In the genomic region with DNA sequence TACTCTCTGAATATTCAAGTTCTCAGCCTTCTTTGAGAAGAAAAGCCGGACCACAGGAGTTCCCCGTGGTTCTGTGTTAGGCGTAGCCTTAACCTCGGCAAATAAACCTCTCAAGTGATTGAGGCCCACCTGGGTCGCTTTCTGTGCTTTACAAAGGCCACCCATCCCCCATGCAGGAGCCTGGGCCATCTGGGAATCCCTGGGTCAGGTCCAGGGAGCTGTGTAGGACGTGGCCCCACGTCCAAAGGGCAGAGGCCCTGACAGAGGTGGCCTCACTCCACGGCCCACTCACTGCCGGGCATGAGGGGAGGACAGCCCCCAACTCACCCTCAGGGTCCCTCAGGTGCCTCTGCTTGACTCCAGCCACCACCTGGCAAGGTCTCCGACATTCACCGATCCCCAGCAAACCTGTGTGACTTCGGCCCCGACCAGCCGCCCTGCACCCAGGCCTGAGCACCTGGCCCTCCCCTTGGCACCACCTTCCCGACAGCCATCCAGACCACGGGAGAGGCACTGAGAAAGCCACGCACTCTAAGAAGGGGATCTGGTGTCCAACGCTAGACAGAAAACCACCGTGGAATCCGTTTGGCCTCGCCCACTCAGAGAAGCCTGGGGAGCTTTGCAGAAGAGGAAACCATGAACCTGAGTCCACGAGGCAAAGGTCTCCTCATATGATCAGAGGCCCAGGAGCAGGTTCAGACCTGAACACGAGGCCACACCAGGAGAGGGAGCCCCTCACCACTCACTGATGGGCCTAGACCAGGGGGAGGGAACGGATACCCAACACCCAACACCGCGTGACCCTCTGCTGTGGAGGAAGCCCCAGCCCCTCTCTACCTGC, we compare ENCODE assay signal across 1 cellular context.
TF ChIP-seq lines count a peak whose summit lies in the region.

No MANE protein-coding gene starts in this region.

TF ChIP-seq in HepG2, 621 proteins besides CTCF, POLR2A, EP300 and RAD21 (continued from another document and continues in another):
- TF ChIP-seq ZNF530 (CRISPR knock-in tag; IDR thresholded peaks at IDR 0.05; ENCODE audit: low read depth) = no peak
- TF ChIP-seq ZEB1 (IDR thresholded peaks at IDR 0.05; ENCODE audit: insufficient replicate concordance, low read depth) = no peak
- no peak for TF ChIP-seq FOSL1 (CRISPR knock-in tag; IDR thresholded peaks at IDR 0.05; ENCODE audit: borderline replicate concordance)
- peak; percentile 93; the same call in 1 of the 2 replicates for TF ChIP-seq ZBED4 (CRISPR knock-in tag; IDR thresholded peaks at IDR 0.05; ENCODE audit: borderline replicate concordance)
- peak; percentile 87; the same call in 1 of the 2 replicates for TF ChIP-seq ZNF891 (CRISPR knock-in tag; IDR thresholded peaks at IDR 0.05)
- TF ChIP-seq ARHGAP35 (CRISPR knock-in tag; IDR thresholded peaks at IDR 0.05; ENCODE audit: borderline replicate concordance) = no peak
- TF ChIP-seq ZNF83 (CRISPR knock-in tag; IDR thresholded peaks at IDR 0.05; ENCODE audit: borderline replicate concordance) = peak; percentile 77; the same call in 1 of the 2 replicates
- TF ChIP-seq, protein P1, sequence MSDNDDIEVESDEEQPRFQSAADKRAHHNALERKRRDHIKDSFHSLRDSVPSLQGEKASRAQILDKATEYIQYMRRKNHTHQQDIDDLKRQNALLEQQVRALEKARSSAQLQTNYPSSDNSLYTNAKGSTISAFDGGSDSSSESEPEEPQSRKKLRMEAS (IDR thresholded peaks at IDR 0.05) = no peak
- TF ChIP-seq, protein P2, sequence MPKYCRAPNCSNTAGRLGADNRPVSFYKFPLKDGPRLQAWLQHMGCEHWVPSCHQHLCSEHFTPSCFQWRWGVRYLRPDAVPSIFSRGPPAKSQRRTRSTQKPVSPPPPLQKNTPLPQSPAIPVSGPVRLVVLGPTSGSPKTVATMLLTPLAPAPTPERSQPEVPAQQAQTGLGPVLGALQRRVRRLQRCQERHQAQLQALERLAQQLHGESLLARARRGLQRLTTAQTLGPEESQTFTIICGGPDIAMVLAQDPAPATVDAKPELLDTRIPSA (CRISPR knock-in tag; IDR thresholded peaks at IDR 0.05; ENCODE audit: borderline replicate concordance) = no peak
- no peak for TF ChIP-seq ZFP36 (IDR thresholded peaks at IDR 0.05; ENCODE audit: borderline replicate concordance, low read depth, low read length, partially characterized antibody)
- TF ChIP-seq, protein P3, sequence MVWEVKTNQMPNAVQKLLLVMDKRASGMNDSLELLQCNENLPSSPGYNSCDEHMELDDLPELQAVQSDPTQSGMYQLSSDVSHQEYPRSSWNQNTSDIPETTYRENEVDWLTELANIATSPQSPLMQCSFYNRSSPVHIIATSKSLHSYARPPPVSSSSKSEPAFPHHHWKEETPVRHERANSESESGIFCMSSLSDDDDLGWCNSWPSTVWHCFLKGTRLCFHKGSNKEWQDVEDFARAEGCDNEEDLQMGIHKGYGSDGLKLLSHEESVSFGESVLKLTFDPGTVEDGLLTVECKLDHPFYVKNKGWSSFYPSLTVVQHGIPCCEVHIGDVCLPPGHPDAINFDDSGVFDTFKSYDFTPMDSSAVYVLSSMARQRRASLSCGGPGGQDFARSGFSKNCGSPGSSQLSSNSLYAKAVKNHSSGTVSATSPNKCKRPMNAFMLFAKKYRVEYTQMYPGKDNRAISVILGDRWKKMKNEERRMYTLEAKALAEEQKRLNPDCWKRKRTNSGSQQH (CRISPR knock-in tag; IDR thresholded peaks at IDR 0.05; ENCODE audit: low read depth) = no peak
- no peak for TF ChIP-seq ZNF33B (CRISPR knock-in tag; IDR thresholded peaks at IDR 0.05)
- TF ChIP-seq, protein P4, sequence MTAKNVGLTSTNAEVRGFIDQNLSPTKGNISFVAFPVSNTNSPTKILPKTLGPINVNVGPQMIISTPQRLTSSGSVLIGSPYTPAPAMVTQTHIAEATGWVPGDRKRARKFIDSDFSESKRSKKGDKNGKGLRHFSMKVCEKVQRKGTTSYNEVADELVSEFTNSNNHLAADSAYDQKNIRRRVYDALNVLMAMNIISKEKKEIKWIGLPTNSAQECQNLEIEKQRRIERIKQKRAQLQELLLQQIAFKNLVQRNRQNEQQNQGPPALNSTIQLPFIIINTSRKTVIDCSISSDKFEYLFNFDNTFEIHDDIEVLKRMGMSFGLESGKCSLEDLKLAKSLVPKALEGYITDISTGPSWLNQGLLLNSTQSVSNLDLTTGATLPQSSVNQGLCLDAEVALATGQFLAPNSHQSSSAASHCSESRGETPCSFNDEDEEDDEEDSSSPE (CRISPR knock-in tag; IDR thresholded peaks at IDR 0.05) = peak; percentile 53
- peak; percentile 43; the same call in 1 of the 2 replicates for TF ChIP-seq ATF2 (CRISPR knock-in tag; IDR thresholded peaks at IDR 0.05)
- peak; percentile 82; the same call in 1 of the 2 replicates for TF ChIP-seq SMAD1 (CRISPR knock-in tag; IDR thresholded peaks at IDR 0.05; ENCODE audit: borderline replicate concordance, low read depth)
- no peak for TF ChIP-seq MLXIP (CRISPR knock-in tag; IDR thresholded peaks at IDR 0.05; ENCODE audit: borderline replicate concordance)
- TF ChIP-seq, protein P5, sequence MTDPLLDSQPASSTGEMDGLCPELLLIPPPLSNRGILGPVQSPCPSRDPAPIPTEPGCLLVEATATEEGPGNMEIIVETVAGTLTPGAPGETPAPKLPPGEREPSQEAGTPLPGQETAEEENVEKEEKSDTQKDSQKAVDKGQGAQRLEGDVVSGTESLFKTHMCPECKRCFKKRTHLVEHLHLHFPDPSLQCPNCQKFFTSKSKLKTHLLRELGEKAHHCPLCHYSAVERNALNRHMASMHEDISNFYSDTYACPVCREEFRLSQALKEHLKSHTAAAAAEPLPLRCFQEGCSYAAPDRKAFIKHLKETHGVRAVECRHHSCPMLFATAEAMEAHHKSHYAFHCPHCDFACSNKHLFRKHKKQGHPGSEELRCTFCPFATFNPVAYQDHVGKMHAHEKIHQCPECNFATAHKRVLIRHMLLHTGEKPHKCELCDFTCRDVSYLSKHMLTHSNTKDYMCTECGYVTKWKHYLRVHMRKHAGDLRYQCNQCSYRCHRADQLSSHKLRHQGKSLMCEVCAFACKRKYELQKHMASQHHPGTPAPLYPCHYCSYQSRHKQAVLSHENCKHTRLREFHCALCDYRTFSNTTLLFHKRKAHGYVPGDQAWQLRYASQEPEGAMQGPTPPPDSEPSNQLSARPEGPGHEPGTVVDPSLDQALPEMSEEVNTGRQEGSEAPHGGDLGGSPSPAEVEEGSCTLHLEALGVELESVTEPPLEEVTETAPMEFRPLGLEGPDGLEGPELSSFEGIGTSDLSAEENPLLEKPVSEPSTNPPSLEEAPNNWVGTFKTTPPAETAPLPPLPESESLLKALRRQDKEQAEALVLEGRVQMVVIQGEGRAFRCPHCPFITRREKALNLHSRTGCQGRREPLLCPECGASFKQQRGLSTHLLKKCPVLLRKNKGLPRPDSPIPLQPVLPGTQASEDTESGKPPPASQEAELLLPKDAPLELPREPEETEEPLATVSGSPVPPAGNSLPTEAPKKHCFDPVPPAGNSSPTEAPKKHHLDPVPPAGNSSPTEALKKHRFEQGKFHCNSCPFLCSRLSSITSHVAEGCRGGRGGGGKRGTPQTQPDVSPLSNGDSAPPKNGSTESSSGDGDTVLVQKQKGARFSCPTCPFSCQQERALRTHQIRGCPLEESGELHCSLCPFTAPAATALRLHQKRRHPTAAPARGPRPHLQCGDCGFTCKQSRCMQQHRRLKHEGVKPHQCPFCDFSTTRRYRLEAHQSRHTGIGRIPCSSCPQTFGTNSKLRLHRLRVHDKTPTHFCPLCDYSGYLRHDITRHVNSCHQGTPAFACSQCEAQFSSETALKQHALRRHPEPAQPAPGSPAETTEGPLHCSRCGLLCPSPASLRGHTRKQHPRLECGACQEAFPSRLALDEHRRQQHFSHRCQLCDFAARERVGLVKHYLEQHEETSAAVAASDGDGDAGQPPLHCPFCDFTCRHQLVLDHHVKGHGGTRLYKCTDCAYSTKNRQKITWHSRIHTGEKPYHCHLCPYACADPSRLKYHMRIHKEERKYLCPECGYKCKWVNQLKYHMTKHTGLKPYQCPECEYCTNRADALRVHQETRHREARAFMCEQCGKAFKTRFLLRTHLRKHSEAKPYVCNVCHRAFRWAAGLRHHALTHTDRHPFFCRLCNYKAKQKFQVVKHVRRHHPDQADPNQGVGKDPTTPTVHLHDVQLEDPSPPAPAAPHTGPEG (CRISPR knock-in tag; IDR thresholded peaks at IDR 0.05) = peak; percentile 47; the same call in 1 of the 2 replicates
- 0 out of 2 replicates have a peak, but pooled peaks have one; percentile 6 for TF ChIP-seq ZNF629 (CRISPR knock-in tag; conservative IDR thresholded peaks at IDR 0.05)
- no peak for TF ChIP-seq SRSF9 (IDR thresholded peaks at IDR 0.05; ENCODE audit: borderline replicate concordance, insufficient read depth, low read depth, low read length, poor library complexity, severe bottlenecking)
- TF ChIP-seq, protein P6, sequence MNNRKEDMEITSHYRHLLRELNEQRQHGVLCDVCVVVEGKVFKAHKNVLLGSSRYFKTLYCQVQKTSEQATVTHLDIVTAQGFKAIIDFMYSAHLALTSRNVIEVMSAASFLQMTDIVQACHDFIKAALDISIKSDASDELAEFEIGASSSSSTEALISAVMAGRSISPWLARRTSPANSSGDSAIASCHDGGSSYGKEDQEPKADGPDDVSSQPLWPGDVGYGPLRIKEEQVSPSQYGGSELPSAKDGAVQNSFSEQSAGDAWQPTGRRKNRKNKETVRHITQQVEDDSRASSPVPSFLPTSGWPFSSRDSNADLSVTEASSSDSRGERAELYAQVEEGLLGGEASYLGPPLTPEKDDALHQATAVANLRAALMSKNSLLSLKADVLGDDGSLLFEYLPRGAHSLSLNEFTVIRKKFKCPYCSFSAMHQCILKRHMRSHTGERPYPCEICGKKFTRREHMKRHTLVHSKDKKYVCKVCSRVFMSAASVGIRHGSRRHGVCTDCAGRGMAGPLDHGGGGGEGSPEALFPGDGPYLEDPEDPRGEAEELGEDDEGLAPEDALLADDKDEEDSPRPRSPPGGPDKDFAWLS (CRISPR knock-in tag; IDR thresholded peaks at IDR 0.05; ENCODE audit: borderline replicate concordance) = peak; percentile 73; the same call in 1 of the 2 replicates
